8 cellular contexts compared by ENCODE assay signal in the genomic region with DNA sequence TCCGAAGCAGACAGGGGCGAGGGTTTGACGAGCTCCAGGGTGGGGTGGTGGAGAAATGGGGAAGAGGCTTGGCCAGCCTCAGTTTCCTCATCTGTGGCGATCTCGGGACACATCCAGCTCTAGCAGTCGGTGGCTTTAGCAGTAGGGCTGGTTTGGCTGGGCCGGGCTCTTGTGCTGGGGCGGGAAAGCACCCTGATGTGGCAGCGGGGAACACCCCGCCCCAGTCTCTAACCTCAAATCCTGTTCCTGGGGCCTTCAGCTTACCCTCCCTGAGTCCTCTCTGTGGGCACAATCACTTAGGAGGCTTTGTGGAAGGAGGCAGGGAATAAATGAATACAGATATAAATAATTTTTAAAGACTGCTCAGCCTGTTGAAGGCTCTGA. TPM values are rescaled to one million over a fixed set of nuclear protein-coding genes. Genes with fewer than 3 reads are reported as not detected.
DNase-seq lines count a peak whose midpoint lies in the region; ATAC-seq, FAIRE-seq and TF ChIP-seq lines count a peak whose summit lies in the region.

No MANE protein-coding gene starts in this region.

- H3K27me3 Mint-ChIP-seq in activated CD4-positive, alpha-beta T cell treated with anti-CD3 and anti-CD28 coated beads, Interleukin-2, amount 10 ng/mL, durations not matched to agents 7 days and 5 days, result no peaks in the 10 kb centered on the region

- POLR2A ChIA-PET in activated CD4-positive, alpha-beta T cell treated with anti-CD3 and anti-CD28 coated beads, Interleukin-2, amount 10 ng/mL, durations not matched to agents 7 days and 5 days (lab: Charles Lee), result no interaction called here

- H3K4me1 ChIP-seq in duodenal mucosa (ENCODE audit: control insufficient read depth in 1 of 2, insufficient read depth in 2 of 2, low read length in 2 of 2), result peaks cover 32 to 38% of the 10 kb centered on the region in 2 donors
- peaks cover 27 to 36% of the 10 kb centered on the region in 2 donors for H3K4me1 ChIP-seq in mucosa of rectum (ENCODE audit: control insufficient read depth in 2 of 2, insufficient read depth in 2 of 2, low read length in 2 of 2)

- H3K36me3 Mint-ChIP-seq in activated CD4-positive, alpha-beta T cell treated with anti-CD3 and anti-CD28 coated beads, Interleukin-2, amount 10 ng/mL, durations not matched to agents 7 days and 5 days (ENCODE audit: low read depth), result peaks cover 28% of the 10 kb centered on the region

- DNase-seq in AG09309 (ENCODE audit: low read depth), result no peak
- peak; percentile 23 for DNase-seq in HTR-8/SVneo (ENCODE audit: insufficient read length, low spot score)
- peak; percentile 71 for DNase-seq in activated CD4-positive, alpha-beta T cell treated with anti-CD3 and anti-CD28 coated beads, Interleukin-2, amount 10 ng/mL, durations not matched to agents 7 days and 5 days
- DNase-seq in stimulated activated CD8-positive, alpha-beta memory T cell treated with anti-CD3 and anti-CD28 coated beads, Interleukin-7, amount 100 ng/mL, for 4 hours (ENCODE audit: low read depth in 2 of 2), result peak; percentile 52

- no peaks in the 10 kb centered on the region for H3K9me3 Mint-ChIP-seq in activated CD4-positive, alpha-beta T cell treated with anti-CD3 and anti-CD28 coated beads, Interleukin-2, amount 10 ng/mL, durations not matched to agents 7 days and 5 days

- H3K4me1 Mint-ChIP-seq in activated CD4-positive, alpha-beta T cell treated with anti-CD3 and anti-CD28 coated beads, Interleukin-2, amount 10 ng/mL, durations not matched to agents 7 days and 5 days, result peaks cover 61% of the 10 kb centered on the region

- H3K9ac ChIP-seq in duodenal mucosa (ENCODE audit: low read depth in 1 of 2, low read length in 2 of 2), result peak overlapping the region; percentile 78 to 97
- H3K9ac ChIP-seq in mucosa of rectum (ENCODE audit: low read depth in 1 of 2, low read length in 2 of 2), result peak overlapping the region; percentile 92 to 98

- H3K4me3 Mint-ChIP-seq in activated CD4-positive, alpha-beta T cell treated with anti-CD3 and anti-CD28 coated beads, Interleukin-2, amount 10 ng/mL, durations not matched to agents 7 days and 5 days, result peak overlapping the region; percentile 98

- H3K27ac ChIP-seq in duodenal mucosa (ENCODE audit: low read depth, low read length), result peak overlapping the region; percentile 81
- H3K27ac ChIP-seq in mucosa of rectum (ENCODE audit: low read depth in 2 of 2, low read length in 2 of 2), result peak overlapping the region; percentile 92 to 93

- peak overlapping the region; percentile 96 for H3K27ac Mint-ChIP-seq in activated CD4-positive, alpha-beta T cell treated with anti-CD3 and anti-CD28 coated beads, Interleukin-2, amount 10 ng/mL, durations not matched to agents 7 days and 5 days

- H3K36me3 ChIP-seq in duodenal mucosa (ENCODE audit: control insufficient read depth in 1 of 2, insufficient read depth in 2 of 2, low read length in 2 of 2), result peaks cover 0 to 8% of the 10 kb centered on the region in 2 donors
- no peaks in the 10 kb centered on the region for H3K36me3 ChIP-seq in mucosa of rectum (ENCODE audit: control insufficient read depth in 2 of 2, insufficient read depth in 2 of 2, low read length in 2 of 2)

- ATAC-seq in GM19395 (IDR thresholded peaks at IDR 0.05; ENCODE audit: unreplicated experiment) (peak; percentile 38), HG03565 (IDR thresholded peaks at IDR 0.05; ENCODE audit: unreplicated experiment) (no peak)

- H3K4me3 ChIP-seq in AG09309 (ENCODE audit: control insufficient read depth, low read depth, low read length) (peak overlapping the region; percentile 89), duodenal mucosa (ENCODE audit: low read depth in 1 of 2, low read length in 2 of 2) (peak overlapping the region; percentile 80 to 99), mucosa of rectum (ENCODE audit: low read length in 2 of 2) (peak overlapping the region; percentile 97 to 98)

- H3K27me3 ChIP-seq in duodenal mucosa (ENCODE audit: control insufficient read depth in 1 of 2, insufficient read depth in 2 of 2, low read length in 2 of 2), result no peaks in the 10 kb centered on the region
- no peaks in the 10 kb centered on the region for H3K27me3 ChIP-seq in mucosa of rectum (ENCODE audit: control insufficient read depth in 2 of 2, insufficient read depth in 2 of 2, low read length in 2 of 2)

- no peak for FAIRE-seq in HTR-8/SVneo (lab: Jason Lieb, UNC)

- no peaks in the 10 kb centered on the region for H3K9me3 ChIP-seq in duodenal mucosa (ENCODE audit: control insufficient read depth in 1 of 2, low read length in 2 of 2)
- H3K9me3 ChIP-seq in mucosa of rectum (ENCODE audit: control insufficient read depth in 2 of 2, low read length in 2 of 2), result no peaks in the 10 kb centered on the region

- no peak for TF ChIP-seq CTCF in AG09309 (IDR thresholded peaks at IDR 0.05; ENCODE audit: control insufficient read depth, insufficient read depth, low read depth, low read length, missing control alignments)

- CTCF ChIA-PET in activated CD4-positive, alpha-beta T cell treated with anti-CD3 and anti-CD28 coated beads, Interleukin-2, amount 10 ng/mL, durations not matched to agents 7 days and 5 days (lab: Charles Lee), result interaction anchor here (1.2 kb wide), 1 partner anchor 13 kb away, joined by 3 read pairs; no protein-coding TSS in a partner anchor

RNA-seq across cellular contexts. Expression of a gene that starts 1.1 kb away (rescaled TPM):
- 10 to 100 TPM; 61.2 to 61.5 TPM for total RNA-seq in activated CD4-positive, alpha-beta T cell treated with anti-CD3 and anti-CD28 coated beads, Interleukin-2, amount 10 ng/mL, durations not matched to agents 7 days and 5 days

RNA-seq across cellular contexts. Expression of a gene that starts 26.5 kb away (rescaled TPM):
- total RNA-seq in activated CD4-positive, alpha-beta T cell treated with anti-CD3 and anti-CD28 coated beads, Interleukin-2, amount 10 ng/mL, durations not matched to agents 7 days and 5 days, result 10 to 100 TPM; 48.3 to 52.6 TPM
